In the genomic region with DNA sequence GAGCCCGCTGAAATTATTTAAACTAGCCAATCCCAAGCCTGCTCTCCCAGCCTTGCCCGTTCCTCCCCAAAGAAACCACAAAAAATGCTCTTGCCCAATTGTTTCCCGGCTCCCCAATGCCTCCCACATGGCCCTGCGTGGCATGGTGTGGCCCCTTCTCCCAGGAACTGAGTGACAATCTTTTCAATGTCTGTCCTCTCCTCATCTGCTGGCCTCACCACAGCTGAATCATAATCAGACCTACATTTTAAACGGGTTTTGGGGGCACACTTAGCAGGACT, we compare ENCODE assay signal across 10 cellular contexts.
DNase-seq lines count a peak whose midpoint lies in the region; ATAC-seq and TF ChIP-seq lines count a peak whose summit lies in the region.
"Had no signal": no experiment of that assay in that cellular context is flagged by ENCODE, and none has a peak within 500 bp of the region (broad histone marks: within the 10 kb centered on the region; RNA-seq: fewer than 3 reads in every experiment).

No MANE protein-coding gene starts in this region.

- TF ChIP-seq POLR2A in uterus (IDR thresholded peaks at IDR 0.05): no peak

- TF ChIP-seq CTCF in left ventricle myocardium inferior (IDR thresholded peaks at IDR 0.05; ENCODE audit: borderline replicate concordance) (no peak), uterus (IDR thresholded peaks at IDR 0.05) (no peak)

- ATAC-seq in left ventricle myocardium superior (no peak), GM21786 (IDR thresholded peaks at IDR 0.05; ENCODE audit: unreplicated experiment) (no peak)

- H3K4me1 ChIP-seq in left ventricle myocardium inferior (peaks cover 65% of the 10 kb centered on the region), muscle layer of duodenum (ENCODE audit: control insufficient read depth in 1 of 2, insufficient read depth in 2 of 2, low read length in 2 of 2) (peaks cover 17 to 23% of the 10 kb centered on the region in 2 donors), uterus (no peaks in the 10 kb centered on the region)

- no peaks in the 10 kb centered on the region for H3K36me3 ChIP-seq in left ventricle myocardium inferior
- H3K36me3 ChIP-seq in muscle layer of duodenum (ENCODE audit: control insufficient read depth in 1 of 2, insufficient read depth in 2 of 2, low read length in 2 of 2): peaks cover 0 to 19% of the 10 kb centered on the region in 2 donors
- no peaks in the 10 kb centered on the region for H3K36me3 ChIP-seq in uterus

- H3K27me3 ChIP-seq in left ventricle myocardium inferior (ENCODE audit: low read depth) (no peaks in the 10 kb centered on the region), muscle layer of duodenum (ENCODE audit: low read depth, low read length) (no peaks in the 10 kb centered on the region), uterus (no peaks in the 10 kb centered on the region)

- DNase-seq in left ventricle myocardium inferior (no peak), left ventricle myocardium superior (no peak), uterus (no peak), NCI-H1436 treated with DMSO at 0.1 percent for 48 hours (lab: John Stamatoyannopoulos, UW) (no peak), ureter (ENCODE audit: low spot score) (no peak)
- DNase-seq: NCI-H1930; stimulated activated CD4-positive, alpha-beta T cell treated with anti-CD3 and anti-CD28 coated beads, Interleukin-15, amount 100 ng/mL, for 24 hours had no signal

- intact Hi-C loops in left ventricle myocardium inferior (cut with micrococcal nuclease) (loop anchor here (5.0 kb wide), 1 partner anchor 304 kb away; no protein-coding TSS in a partner anchor), left ventricle myocardium superior (cut with micrococcal nuclease) (no loop called here), uterus (cut with DNase I; ENCODE audit: low total_unique reads) (loop anchor here (5.0 kb wide), 1 partner anchor 169 kb away; no protein-coding TSS in a partner anchor)

- H3K9me3 ChIP-seq in left ventricle myocardium inferior (replicated peaks) (no peaks in the 10 kb centered on the region), muscle layer of duodenum (ENCODE audit: control insufficient read depth in 1 of 2, low read length in 2 of 2) (no peaks in the 10 kb centered on the region), uterus (no peaks in the 10 kb centered on the region)

- H3K4me3 ChIP-seq in left ventricle myocardium inferior (no peak overlapping the region), muscle layer of duodenum (ENCODE audit: low read depth in 1 of 2, low read length in 2 of 2) (no peak overlapping the region), uterus (no peak overlapping the region)

- H3K27ac ChIP-seq in left ventricle myocardium inferior (replicated peaks) (peak overlapping the region; percentile 84), angular gyrus (ENCODE audit: low read depth, low read length) (peak overlapping the region; percentile 84), muscle layer of duodenum (ENCODE audit: low read length) (peak overlapping the region; percentile 85), uterus (peak overlapping the region; percentile 37 to 38)
